ENCODE assay signal across 11 cellular contexts in genomic region chrX:72308209-72308565, GRCh38. TPM values are rescaled to one million over a fixed set of nuclear protein-coding genes. Genes with fewer than 3 reads are reported as not detected.
A peak's percentile ranks its signal among the peaks of the same experiment; 100 is the strongest.
DNase-seq lines count a peak whose midpoint lies in the region; ATAC-seq and TF ChIP-seq lines count a peak whose summit lies in the region.
"Had no signal": no experiment of that assay in that cellular context is flagged by ENCODE, and none has a peak within 500 bp of the region (broad histone marks: within the 10 kb centered on the region; RNA-seq: fewer than 3 reads in every experiment).

No MANE protein-coding gene starts in this region.

- H2BK120ac ChIP-seq in neuronal stem cell (ENCODE audit: low read depth, low read length) = no peak overlapping the region

- no peak overlapping the region for H3K4me3 ChIP-seq in CD4-positive, alpha-beta memory T cell (ENCODE audit: low read length in 2 of 2)
- peak overlapping the region; percentile 56 for H3K4me3 ChIP-seq in HUES6 (ENCODE audit: low read depth, low read length)
- H3K4me3 ChIP-seq in dorsolateral prefrontal cortex = peak overlapping the region in 48 of 59 donors; percentile 5 to 73 (median 50)
- H3K4me3 ChIP-seq in neuronal stem cell (ENCODE audit: low read length in 2 of 2) = no peak overlapping the region
- H3K4me3 ChIP-seq in tibial artery = peak overlapping the region in 1 of 2 donors; percentile 58

- H3K36me3 Mint-ChIP-seq in CD4-positive, alpha-beta memory T cell = peaks cover 0 to 3% of the 10 kb centered on the region in 2 donors

- peak overlapping the region; percentile 52 to 88 (median 78) for H3K4me3 Mint-ChIP-seq in CD4-positive, alpha-beta memory T cell

- no peak overlapping the region for H3K18ac ChIP-seq in neuronal stem cell (ENCODE audit: low read length)

- H3K27me3 Mint-ChIP-seq in CD4-positive, alpha-beta memory T cell = peaks cover 32 to 38% of the 10 kb centered on the region in 2 donors

- no peak for ATAC-seq in GM21723 (IDR thresholded peaks at IDR 0.05; ENCODE audit: unreplicated experiment)

- no peaks in the 10 kb centered on the region for H3K9me3 ChIP-seq in CD4-positive, alpha-beta memory T cell (ENCODE audit: control insufficient read depth in 1 of 2, low read length in 2 of 2)
- H3K9me3 ChIP-seq in HUES6 (ENCODE audit: control insufficient read depth, insufficient read depth, low read depth, low read length) = no peaks in the 10 kb centered on the region; the same call in 1 of the 2 replicates
- H3K9me3 ChIP-seq in neuronal stem cell (replicated peaks in 1 of 2; ENCODE audit: control insufficient read depth in 2 of 2, insufficient read depth in 1 of 2, low read depth in 1 of 2, low read length in 2 of 2) = no peaks in the 10 kb centered on the region
- no peaks in the 10 kb centered on the region for H3K9me3 ChIP-seq in tibial artery
- H3K9me3 ChIP-seq: neutrophil had no signal

- peaks cover 5% of the 10 kb centered on the region for H3K27me3 ChIP-seq in CD4-positive, alpha-beta memory T cell (ENCODE audit: insufficient read depth, low read length)
- H3K27me3 ChIP-seq in HUES6 (ENCODE audit: control insufficient read depth, insufficient read depth, low read length) = peaks cover 71% of the 10 kb centered on the region
- peaks cover 0 to 95% (median 60%) of the 10 kb centered on the region in 45 donors for H3K27me3 ChIP-seq in dorsolateral prefrontal cortex
- peaks cover 5 to 50% (median 48%) of the 10 kb centered on the region in 3 experiments for H3K27me3 ChIP-seq in neuronal stem cell (ENCODE audit: control insufficient read depth in 3 of 3, insufficient read depth in 3 of 3, low read depth in 1 of 3, low read length in 3 of 3)
- peaks cover 0 to 24% of the 10 kb centered on the region in 2 donors for H3K27me3 ChIP-seq in tibial artery

- no peak overlapping the region for H4K8ac ChIP-seq in neuronal stem cell (ENCODE audit: low read depth, low read length)

- no peak overlapping the region for H3K9ac ChIP-seq in HUES6 (ENCODE audit: low read length)
- no peak overlapping the region for H3K9ac ChIP-seq in neuronal stem cell (ENCODE audit: low read depth, low read length, poor library complexity)

- H4K91ac ChIP-seq in neuronal stem cell (ENCODE audit: low read depth, low read length, poor library complexity) = no peak overlapping the region

- no peak overlapping the region for H2BK15ac ChIP-seq in neuronal stem cell (ENCODE audit: low read length)

- H2AK5ac ChIP-seq in neuronal stem cell (ENCODE audit: low read depth, low read length) = no peak overlapping the region

- H2BK5ac ChIP-seq in neuronal stem cell (ENCODE audit: low read length) = no peak overlapping the region

- H3K79me1 ChIP-seq in neuronal stem cell (ENCODE audit: low read depth, low read length) = no peaks in the 10 kb centered on the region

- peaks cover 0 to 1% (median 0%) of the 10 kb centered on the region in 8 donors for H3K9me3 Mint-ChIP-seq in CD4-positive, alpha-beta memory T cell

- H3K14ac ChIP-seq in neuronal stem cell (ENCODE audit: low read length) = no peak overlapping the region

- no peak for TF ChIP-seq CTCF in dorsolateral prefrontal cortex (IDR thresholded peaks at IDR 0.05 in 54 of 56, conservative IDR thresholded peaks at IDR 0.05 in 2 of 56; ENCODE audit: low read depth in 1 of 56, partially characterized antibody in 56 of 56)
- TF ChIP-seq CTCF in tibial artery (IDR thresholded peaks at IDR 0.05) = no peak

- H3K23ac ChIP-seq in neuronal stem cell (ENCODE audit: low read depth, low read length, poor library complexity) = no peak overlapping the region

- peaks cover 24% of the 10 kb centered on the region for H3K4me1 ChIP-seq in CD4-positive, alpha-beta memory T cell (ENCODE audit: insufficient read depth, low read length)
- H3K4me1 ChIP-seq in HUES6 (ENCODE audit: control insufficient read depth, insufficient read depth, low read length) (peaks cover 15% of the 10 kb centered on the region; the same call in 1 of the 2 replicates), neuronal stem cell (ENCODE audit: control insufficient read depth in 2 of 2, insufficient read depth in 1 of 2, low read depth in 1 of 2, low read length in 2 of 2) (peaks cover 3 to 7% of the 10 kb centered on the region in 2 donors), tibial artery (peaks cover 0 to 50% (median 29%) of the 10 kb centered on the region in 4 donors)

- intact Hi-C loops in CD4-positive, alpha-beta memory T cell (cut with micrococcal nuclease) = no loop called here
- intact Hi-C loops in dorsolateral prefrontal cortex (cut with DNase I) (loop anchor here in 1 of 2 donors (5.0 to 10.0 kb wide), 3 partner anchors 57 to 237 kb away; no protein-coding TSS in a partner anchor), tibial artery (cut with DNase I; ENCODE audit: low total_unique reads) (loop anchor here (10.0 kb wide), 1 partner anchor 237 kb away; no protein-coding TSS in a partner anchor), head of caudate nucleus (cut with DNase I) (no loop called here)

- no peak overlapping the region for H3K4ac ChIP-seq in neuronal stem cell (ENCODE audit: low read length)

- H3K36me3 ChIP-seq in CD4-positive, alpha-beta memory T cell (ENCODE audit: insufficient read depth, low read length) = no peaks in the 10 kb centered on the region
- H3K36me3 ChIP-seq in HUES6 (ENCODE audit: control insufficient read depth, insufficient read depth, low read length) (no peaks in the 10 kb centered on the region), neuronal stem cell (replicated peaks in 1 of 2; ENCODE audit: control insufficient read depth in 2 of 2, insufficient read depth in 2 of 2, low read length in 2 of 2) (no peaks in the 10 kb centered on the region), tibial artery (no peaks in the 10 kb centered on the region)
- H3K36me3 ChIP-seq: neutrophil had no signal

- peak overlapping the region; percentile 70 for H2AFZ ChIP-seq in neuronal stem cell (ENCODE audit: low read length)

- POLR2A ChIA-PET in CD4-positive, alpha-beta memory T cell (lab: Charles Lee; ENCODE audit: partially characterized antibody) = no interaction called here

- DNase-seq in CD4-positive, alpha-beta memory T cell = no peak
- DNase-seq in dorsolateral prefrontal cortex (no peak), neuronal stem cell (ENCODE audit: low spot score) (no peak), tibial artery (no peak), head of caudate nucleus (no peak), islet precursor cell (no peak)
- DNase-seq: DND-41 had no signal

- no CpG with 5 or more reads among the region's 11 CpGs for WGBS in neuronal stem cell (ENCODE audit: extremely low coverage in 2 of 2, insufficient read length in 2 of 2, insufficient replicate concordance in 1 of 2), 2 donors

- H3K4me2 ChIP-seq in neuronal stem cell (ENCODE audit: insufficient read depth, low read length, poor library complexity, severe bottlenecking) = no peak overlapping the region

- no peak overlapping the region for H3K27ac Mint-ChIP-seq in CD4-positive, alpha-beta memory T cell

- CTCF ChIA-PET in CD4-positive, alpha-beta memory T cell (lab: Charles Lee; ENCODE audit: partially characterized antibody) = no interaction called here

- no peak overlapping the region for H3K27ac ChIP-seq in CD4-positive, alpha-beta memory T cell (ENCODE audit: low read depth, low read length)
- H3K27ac ChIP-seq in HUES6 (ENCODE audit: low read depth, low read length) (no peak overlapping the region), dorsolateral prefrontal cortex (no peak overlapping the region), neuronal stem cell (replicated peaks; ENCODE audit: low read length) (no peak overlapping the region), tibial artery (no peak overlapping the region)
- H3K27ac ChIP-seq: neutrophil had no signal

- no peak overlapping the region for H2BK12ac ChIP-seq in neuronal stem cell (ENCODE audit: low read length)

- H3K4me1 Mint-ChIP-seq in CD4-positive, alpha-beta memory T cell = peaks cover 16 to 41% (median 24%) of the 10 kb centered on the region in 4 donors

RNA-seq across cellular contexts. Expression of gene CITED1, which starts 2.5 kb away (rescaled TPM):
- not detected for total RNA-seq in CD4-positive, alpha-beta memory T cell
- polyA plus RNA-seq in CD4-positive, alpha-beta memory T cell = under 1 TPM in 1 of 2 donors, not detected in 1; 0.58 TPM
- 10 to 100 TPM in 50 of 120 experiments, 1 to 10 TPM in 70; 1.7 to 33.4 (median 9.4) TPM for total RNA-seq in dorsolateral prefrontal cortex
- 4.0 TPM for polyA plus RNA-seq in neuronal stem cell (2013, experiment 1 of 2)
- polyA plus RNA-seq in neuronal stem cell (2013, experiment 2 of 2) = 3.6 TPM
- total RNA-seq: ureter had no signal

RNA-seq across cellular contexts. Expression of gene RPS4X, which starts 31.1 kb away (rescaled TPM):
- total RNA-seq in CD4-positive, alpha-beta memory T cell = 1,000 to 10,000 TPM; 1,467 to 1,523 TPM
- 100 to 1,000 TPM; 969 to 974 TPM for polyA plus RNA-seq in CD4-positive, alpha-beta memory T cell
- 100 to 1,000 TPM; 203 to 422 (median 279) TPM for total RNA-seq in dorsolateral prefrontal cortex
- 1,442 TPM for polyA plus RNA-seq in neuronal stem cell (2013, experiment 1 of 2)
- 1,420 TPM for polyA plus RNA-seq in neuronal stem cell (2013, experiment 2 of 2)

Comparison
In these comparisons a context has a peak if more than half of its experiments do, and no peak if none do; other contexts are left out.
1. H3K4me3 ChIP-seq: peak in HUES6 (single experiment) and dorsolateral prefrontal cortex (48 of 59); none in CD4-positive, alpha-beta memory T cell (0 of 2) and neuronal stem cell (0 of 2).